20 cellular contexts compared by ENCODE assay signal in genomic region chr20:47905628-47906487, GRCh38.
DNase-seq lines count a peak whose midpoint lies in the region; ATAC-seq and TF ChIP-seq lines count a peak whose summit lies in the region.
"Had no signal": no experiment of that assay in that cellular context is flagged by ENCODE, and none has a peak within 500 bp of the region (broad histone marks: within the 10 kb centered on the region; RNA-seq: fewer than 3 reads in every experiment).

No MANE protein-coding gene starts in this region.

- DNase-seq in NCI-H187 treated with DMSO at 0.1 percent for 48 hours (lab: John Stamatoyannopoulos, UW) (peak; percentile 42), RWPE2 (ENCODE audit: low spot score) (peak; percentile 81), HuH-7.5 (ENCODE audit: low spot score) (no peak), NCI-H1105 treated with DMSO at 0.1 percent for 48 hours (lab: John Stamatoyannopoulos, UW) (no peak)
- DNase-seq: Calu3; CD8-positive, alpha-beta T cell; DMS53; Karpas-422; NCI-H1436 treated with DMSO at 0.1 percent for 48 hours; NCI-H2107; NCI-H226; NCI-H774; PC-3; RPMI8226 had no signal

- H3K9me2 ChIP-seq in neural cell (ENCODE audit: insufficient read depth, low read length) = no peaks in the 10 kb centered on the region

- peaks cover 20 to 59% (median 47%) of the 10 kb centered on the region in 10 experiments for H3K4me1 ChIP-seq in BLaER1 treated with 17β-estradiol and CSF1 and Interleukin-3, amounts not matched to agents 10 nM and 100 nM
- peaks cover 9% of the 10 kb centered on the region for H3K4me1 ChIP-seq in RWPE2 (ENCODE audit: insufficient read depth, poor library complexity, severe bottlenecking)
- H3K4me1 ChIP-seq: A549, HAP-1, SJSA1 had no signal

- no peaks in the 10 kb centered on the region for H3K79me2 ChIP-seq in neural cell (replicated peaks; ENCODE audit: insufficient read depth, low read length)

- 0 out of 22 replicates have a peak overlapping the region, but pooled peaks of 1 of the 11 experiments have one; percentile 18 for H3K9ac ChIP-seq in BLaER1 treated with 17β-estradiol and CSF1 and Interleukin-3, amounts not matched to agents 10 nM and 100 nM
- peak overlapping the region; percentile 50 for H3K9ac ChIP-seq in neural cell (ENCODE audit: low read length)

- H3K4me2 ChIP-seq in BLaER1 treated with 17β-estradiol and CSF1 and Interleukin-3, amounts not matched to agents 10 nM and 100 nM = peak overlapping the region in 8 of 11 experiments; percentile 46 to 66 (median 56); a peak in 15 of 22 replicates
- H3K4me2 ChIP-seq in neural cell (ENCODE audit: low read length) = peak overlapping the region; percentile 7
- H3K4me2 ChIP-seq: A549 had no signal

- TF ChIP-seq RAD21 in neural cell (conservative IDR thresholded peaks at IDR 0.05) = no peak

- H3F3A ChIP-seq in neural cell (ENCODE audit: insufficient read depth, low read length, poor library complexity, severe bottlenecking) = no peaks in the 10 kb centered on the region

- no peak overlapping the region for H3K4me3 ChIP-seq in BLaER1 treated with 17β-estradiol and CSF1 and Interleukin-3, amounts not matched to agents 10 nM and 100 nM
- H3K4me3 ChIP-seq in RWPE2 (ENCODE audit: severe bottlenecking) (no peak overlapping the region), neural cell (ENCODE audit: low read length) (peak overlapping the region; percentile 40)
- H3K4me3 ChIP-seq: A549, HAP-1, SJSA1 had no signal

- no peaks in the 10 kb centered on the region for H3K36me3 ChIP-seq in BLaER1 treated with 17β-estradiol and CSF1 and Interleukin-3, amounts not matched to agents 10 nM and 100 nM
- no peaks in the 10 kb centered on the region for H3K36me3 ChIP-seq in RWPE2 (ENCODE audit: low read depth)
- H3K36me3 ChIP-seq in neural cell (ENCODE audit: insufficient read depth, low read length) = no peaks in the 10 kb centered on the region
- H3K36me3 ChIP-seq: HAP-1, SJSA1 had no signal

- ATAC-seq in RWPE2 (ENCODE audit: low read depth) (no peak), GM18517 (IDR thresholded peaks at IDR 0.05; ENCODE audit: unreplicated experiment) (no peak)
- ATAC-seq: A549; CD8-positive, alpha-beta T cell; PC-3 had no signal

- no peak overlapping the region for H2AFZ ChIP-seq in neural cell (ENCODE audit: low read depth, low read length)

- H3K9me3 ChIP-seq in BLaER1 treated with 17β-estradiol and CSF1 and Interleukin-3, amounts not matched to agents 10 nM and 100 nM (replicated peaks in 1 of 11) = no peaks in the 10 kb centered on the region
- H3K9me3 ChIP-seq in RWPE2 (ENCODE audit: severe bottlenecking) (no peaks in the 10 kb centered on the region), neural cell (ENCODE audit: low read length) (no peaks in the 10 kb centered on the region)
- H3K9me3 ChIP-seq: A549, HAP-1, SJSA1 had no signal

- H3K27me3 ChIP-seq in BLaER1 treated with 17β-estradiol and CSF1 and Interleukin-3, amounts not matched to agents 10 nM and 100 nM = 0 out of 22 replicates have a peak, but pooled peaks cover 0 to 4% (median 0%) of the 10 kb centered on the region in 11 experiments
- no peaks in the 10 kb centered on the region for H3K27me3 ChIP-seq in RWPE2 (ENCODE audit: insufficient read depth, poor library complexity, severe bottlenecking)
- H3K27me3 ChIP-seq in neural cell (ENCODE audit: insufficient read depth, low read depth, low read length) = no peaks in the 10 kb centered on the region
- H3K27me3 ChIP-seq: SJSA1 had no signal

- no peaks in the 10 kb centered on the region for H4K20me1 ChIP-seq in BLaER1 treated with 17β-estradiol and CSF1 and Interleukin-3, amounts not matched to agents 10 nM and 100 nM
- no peaks in the 10 kb centered on the region for H4K20me1 ChIP-seq in neural cell (ENCODE audit: insufficient read depth)

- TF ChIP-seq EP300 in neural cell (conservative IDR thresholded peaks at IDR 0.05; ENCODE audit: poor library complexity, severe bottlenecking) = peak; percentile 66

- TF ChIP-seq CTCF in RWPE2 (IDR thresholded peaks at IDR 0.05; ENCODE audit: poor library complexity, severe bottlenecking) (no peak), neural cell (IDR thresholded peaks at IDR 0.05; ENCODE audit: poor library complexity, severe bottlenecking) (no peak)

- no peak overlapping the region for H3K27ac ChIP-seq in BLaER1 treated with 17β-estradiol and CSF1 and Interleukin-3, amounts not matched to agents 10 nM and 100 nM
- no peak overlapping the region for H3K27ac ChIP-seq in RWPE2 (ENCODE audit: poor library complexity, severe bottlenecking)
- peak overlapping the region; percentile 80 for H3K27ac ChIP-seq in neural cell (ENCODE audit: low read length)
- H3K27ac ChIP-seq: A549, SJSA1 had no signal

TF ChIP-seq in neural cell, 6 proteins besides CTCF, POLR2A, EP300 and RAD21:
- TF ChIP-seq SMC3 (conservative IDR thresholded peaks at IDR 0.05; ENCODE audit: poor library complexity) (peak; percentile 17), REST (IDR thresholded peaks at IDR 0.05; ENCODE audit: borderline replicate concordance) (no peak)

Comparison
In these comparisons a context has a peak if more than half of its experiments do, and no peak if none do; other contexts are left out.
1. DNase-seq: peak in NCI-H187 treated with DMSO at 0.1 percent for 48 hours (single experiment) and RWPE2 (single experiment); none in HuH-7.5 (single experiment) and NCI-H1105 treated with DMSO at 0.1 percent for 48 hours (single experiment).